Comparison of ENCODE assay signal across 26 cellular contexts in genomic region chr10:133310399-133310755, GRCh38. TPM values are rescaled to one million over a fixed set of nuclear protein-coding genes. Genes with fewer than 3 reads are reported as not detected.
DNase-seq lines count a peak whose midpoint lies in the region; ATAC-seq and TF ChIP-seq lines count a peak whose summit lies in the region.
"Had no signal": no experiment of that assay in that cellular context is flagged by ENCODE, and none has a peak within 500 bp of the region (broad histone marks: within the 10 kb centered on the region; RNA-seq: fewer than 3 reads in every experiment).

No MANE protein-coding gene starts in this region.

- peak overlapping the region in 1 of 5 experiments; percentile 32 for H3K27ac Mint-ChIP-seq in brain
- no peak overlapping the region for H3K27ac Mint-ChIP-seq in neural crest cell (ENCODE audit: unreplicated experiment)
- H3K27ac Mint-ChIP-seq: activated naive CD4-positive, alpha-beta T cell treated with anti-CD3 and anti-CD28 coated beads, Interleukin-2, amount 50 U/mL, for 24 hours; stimulated activated naive CD8-positive, alpha-beta T cell treated with anti-CD3 and anti-CD28 coated beads, Interleukin-15, amount 100 ng/mL, for 72 hours had no signal

- DNase-seq in DMS53 (lab: John Stamatoyannopoulos, UW) (peak; percentile 62), DMS53 treated with DMSO at 0.1 percent for 48 hours (lab: John Stamatoyannopoulos, UW; ENCODE audit: unreplicated experiment) (no peak), COLO668 (lab: John Stamatoyannopoulos, UW; ENCODE audit: unreplicated experiment) (peak; percentile 29), neural crest cell (ENCODE audit: low read depth, low spot score) (no peak), HK-2 (ENCODE audit: unreplicated experiment) (no peak), EL (no peak)
- DNase-seq: effector CD4-positive, alpha-beta T cell; GOT3; hippocampal formation; lower lobe of right lung; MM.1S; NCI-H2171; NCI-H524 treated with DMSO at 0.1 percent for 48 hours; SK-N-SH; stimulated activated CD4-positive, alpha-beta T cell treated with anti-CD3 and anti-CD28 coated beads, Interleukin-12 subunit alpha, Interleukin-12 subunit beta, amount 100 ng/mL, for 4 hours; stimulated activated naive CD8-positive, alpha-beta T cell treated with anti-CD3 and anti-CD28 coated beads, Interleukin-15, amount 100 ng/mL, for 72 hours had no signal

- H3K9me3 Mint-ChIP-seq in brain (peaks cover 0 to 3% (median 0%) of the 10 kb centered on the region in 5 experiments), neural crest cell (no peaks in the 10 kb centered on the region)
- H3K9me3 Mint-ChIP-seq: activated naive CD4-positive, alpha-beta T cell treated with anti-CD3 and anti-CD28 coated beads, Interleukin-2, amount 50 U/mL, for 24 hours; stimulated activated naive CD8-positive, alpha-beta T cell treated with anti-CD3 and anti-CD28 coated beads, Interleukin-15, amount 100 ng/mL, for 72 hours had no signal

- H3K36me3 Mint-ChIP-seq in brain (peaks cover 17% of the 10 kb centered on the region), neural crest cell (ENCODE audit: low read depth) (peaks cover 2% of the 10 kb centered on the region)
- H3K36me3 Mint-ChIP-seq: activated naive CD4-positive, alpha-beta T cell treated with anti-CD3 and anti-CD28 coated beads, Interleukin-2, amount 50 U/mL, for 24 hours had no signal

- H3K27me3 Mint-ChIP-seq in brain: peaks cover 7% of the 10 kb centered on the region
- H3K27me3 Mint-ChIP-seq in neural crest cell (ENCODE audit: low read depth): no peaks in the 10 kb centered on the region
- H3K27me3 Mint-ChIP-seq: activated naive CD4-positive, alpha-beta T cell treated with anti-CD3 and anti-CD28 coated beads, Interleukin-2, amount 50 U/mL, for 24 hours; stimulated activated naive CD8-positive, alpha-beta T cell treated with anti-CD3 and anti-CD28 coated beads, Interleukin-15, amount 100 ng/mL, for 72 hours had no signal

- H3K4me1 Mint-ChIP-seq in brain: peaks cover 43% of the 10 kb centered on the region
- peaks cover 18% of the 10 kb centered on the region for H3K4me1 Mint-ChIP-seq in neural crest cell

- no peak for ATAC-seq in SK-N-SH treated with all-trans-retinoic acid at 6 μM for 48 hours
- ATAC-seq: activated CD4-positive, CD25-positive, alpha-beta regulatory T cell treated with anti-CD3 and anti-CD28 coated beads, Interleukin-2, amount 50 U/mL, for 24 hours; esophagus mucosa; lower lobe of right lung; stimulated activated naive CD8-positive, alpha-beta T cell treated with anti-CD3 and anti-CD28 coated beads, Interleukin-15, amount 100 ng/mL, for 72 hours had no signal

- no peak for TF ChIP-seq CTCF in brain (conservative IDR thresholded peaks at IDR 0.05)
- no peak for TF ChIP-seq CTCF in neural crest cell (conservative IDR thresholded peaks at IDR 0.05)

- H3K4me3 Mint-ChIP-seq in brain: peak overlapping the region in 4 of 5 experiments; percentile 35 to 100 (median 57)
- H3K4me3 Mint-ChIP-seq in neural crest cell: peak overlapping the region; percentile 78

TF ChIP-seq in SK-N-SH treated with all-trans-retinoic acid at 6 μM for 48 hours, 23 proteins besides CTCF, POLR2A, EP300 and RAD21:
- no peak for TF ChIP-seq ZNF70 (CRISPR knock-in tag; IDR thresholded peaks at IDR 0.05)
- TF ChIP-seq TSHZ2 (CRISPR knock-in tag; IDR thresholded peaks at IDR 0.05): no peak
- no peak for TF ChIP-seq CSDC2 (CRISPR knock-in tag; IDR thresholded peaks at IDR 0.05)
- no peak for TF ChIP-seq CSRNP3 (CRISPR knock-in tag; IDR thresholded peaks at IDR 0.05)
- no peak for TF ChIP-seq POU6F1 (CRISPR knock-in tag; IDR thresholded peaks at IDR 0.05; ENCODE audit: borderline replicate concordance, low read depth)
- no peak for TF ChIP-seq ARNTL (CRISPR knock-in tag; IDR thresholded peaks at IDR 0.05; ENCODE audit: borderline replicate concordance, low read depth)
- TF ChIP-seq ZNF565 (CRISPR knock-in tag; conservative IDR thresholded peaks at IDR 0.05; ENCODE audit: low read depth): no peak
- TF ChIP-seq ZFP30 (CRISPR knock-in tag; IDR thresholded peaks at IDR 0.05): no peak
- TF ChIP-seq ISL1 (CRISPR knock-in tag; IDR thresholded peaks at IDR 0.05): no peak
- no peak for TF ChIP-seq BACH2 (CRISPR knock-in tag; IDR thresholded peaks at IDR 0.05; ENCODE audit: borderline replicate concordance)
- TF ChIP-seq PPARA (CRISPR knock-in tag; IDR thresholded peaks at IDR 0.05; ENCODE audit: borderline replicate concordance): no peak
- no peak for TF ChIP-seq SNAI2 (CRISPR knock-in tag; IDR thresholded peaks at IDR 0.05)
- TF ChIP-seq ZNF8 (CRISPR knock-in tag; IDR thresholded peaks at IDR 0.05): no peak
- no peak for TF ChIP-seq RARB (CRISPR knock-in tag; IDR thresholded peaks at IDR 0.05)

RNA-seq across cellular contexts. Expression of gene ZNF511, which starts 1.7 kb away (rescaled TPM):
- 39.1 TPM for polyA plus RNA-seq in brain (ENCODE audit: insufficient read depth, low read depth, low replicate concordance)
- 62.7 and 75.6 TPM in 2 replicates for total RNA-seq in neural crest cell

RNA-seq across cellular contexts. Expression of gene TUBGCP2, which starts 1.7 kb away (rescaled TPM):
- polyA plus RNA-seq in brain (ENCODE audit: insufficient read depth, low read depth, low replicate concordance): 58.0 TPM
- 70.0 and 72.0 TPM in 2 replicates for total RNA-seq in neural crest cell

RNA-seq across cellular contexts. Expression of gene CALY, which starts 26.3 kb away (rescaled TPM):
- polyA plus RNA-seq in brain (ENCODE audit: insufficient read depth, low read depth, low replicate concordance): 52.8 TPM
- total RNA-seq in neural crest cell: 0.82 and 0.89 TPM in 2 replicates
- total RNA-seq: esophagus mucosa, lower lobe of right lung, omental fat pad, RPMI7951 had no signal

RNA-seq across cellular contexts. Expression of gene ADAM8, which starts 33.7 kb away (rescaled TPM):
- 0.15 TPM for polyA plus RNA-seq in brain (ENCODE audit: insufficient read depth, low read depth, low replicate concordance)
- 3.6 and 4.5 TPM in 2 replicates for total RNA-seq in neural crest cell

RNA-seq across cellular contexts. Expression of gene PRAP1, which starts 36.8 kb away (rescaled TPM):
- polyA plus RNA-seq in brain (ENCODE audit: insufficient read depth, low read depth, low replicate concordance): not detected
- not detected in 2 replicates for total RNA-seq in neural crest cell
- total RNA-seq: astrocyte, esophagus mucosa, frontal cortex, lower lobe of right lung, right atrium auricular region, RPMI7951 had no signal

Comparison
In these comparisons a context has a peak if more than half of its experiments do, and no peak if none do; other contexts are left out.
1. DNase-seq: peak in DMS53 (single experiment) and COLO668 (single experiment); none in DMS53 treated with DMSO at 0.1 percent for 48 hours (single experiment), neural crest cell (single experiment), HK-2 (single experiment) and EL (single experiment).